Comparison of ENCODE assay signal across 25 cellular contexts in the genomic region with DNA sequence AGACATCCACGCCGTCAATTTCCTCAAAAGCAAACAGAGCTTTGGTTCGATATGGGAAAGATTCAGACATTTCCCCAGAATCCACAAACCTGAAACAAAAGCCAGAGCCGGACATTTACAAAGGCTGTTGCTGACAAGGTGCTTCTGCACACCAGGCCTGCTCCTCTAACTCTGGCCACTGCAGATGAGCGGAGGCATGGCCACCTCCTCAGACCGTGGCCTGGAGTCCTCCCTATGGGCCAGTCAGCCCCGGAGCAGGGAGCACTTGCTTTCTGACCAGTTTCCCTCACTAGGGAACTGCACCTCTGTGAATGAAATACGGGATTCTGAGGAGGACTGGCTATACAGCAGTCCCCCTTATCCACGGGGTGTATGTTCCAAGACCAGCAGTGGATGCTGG. TPM values are rescaled to one million over a fixed set of nuclear protein-coding genes. Genes with fewer than 3 reads are reported as not detected.
DNase-seq lines count a peak whose midpoint lies in the region; ATAC-seq, FAIRE-seq and TF ChIP-seq lines count a peak whose summit lies in the region.
"Had no signal": no experiment of that assay in that cellular context is flagged by ENCODE, and none has a peak within 500 bp of the region (broad histone marks: within the 10 kb centered on the region; RNA-seq: fewer than 3 reads in every experiment).

No MANE protein-coding gene starts in this region.

- TF ChIP-seq EP300 in HepG2 (IDR thresholded peaks at IDR 0.05; ENCODE audit: low read depth in 2 of 2, low read length in 2 of 2) (no peak), HepG2 (CRISPR knock-in tag; IDR thresholded peaks at IDR 0.05; ENCODE audit: borderline replicate concordance) (no peak)

- 95% methylated on average over 8 of the region's 9 CpGs for WGBS in HepG2 (ENCODE audit: low lambda C conversion rate)
- 95% methylated on average over 3 of the region's 9 CpGs for WGBS in right lobe of liver (ENCODE audit: insufficient coverage, low coverage, low lambda C conversion rate, missing lambda C conversion rate)
- WGBS in endodermal cell (ENCODE audit: insufficient coverage in 1 of 2, insufficient read length in 1 of 2), 2 experiments, result 96% methylated on average over 7 to 9 of the region's 9 CpGs

- H3K4me3 ChIP-seq in HepG2 (replicated peaks in 1 of 3; ENCODE audit: insufficient read depth in 1 of 3, low read depth in 2 of 3, low read length in 3 of 3) (no peak overlapping the region), right lobe of liver (no peak overlapping the region), endodermal cell (ENCODE audit: low read length) (no peak overlapping the region), A673 (ENCODE audit: low read depth, low read length, poor library complexity, severe bottlenecking) (no peak overlapping the region)

- no peak for DNase-seq in HepG2 (ENCODE audit: low spot score)
- DNase-seq in right lobe of liver, result no peak
- no peak for DNase-seq in endodermal cell
- DNase-seq in sciatic nerve (ENCODE audit: low spot score), result no peak
- DNase-seq in NCI-H446 treated with DMSO at 0.1 percent for 48 hours (lab: John Stamatoyannopoulos, UW), result no peak
- no peak for DNase-seq in NCI-H82 treated with DMSO at 0.1 percent for 48 hours (lab: John Stamatoyannopoulos, UW; ENCODE audit: unreplicated experiment)
- no peak for DNase-seq in A673 (ENCODE audit: low spot score)
- DNase-seq: Calu3; CD8-positive, alpha-beta memory T cell; DND-41; Karpas-422; NCI-H1105 treated with DMSO at 0.1 percent for 48 hours; NCI-H146; NCI-H1930; NCI-H2107; NCI-H524 treated with DMSO at 0.1 percent for 48 hours; NCI-H774; NK-92 treated with Interleukin-12 subunit alpha and Interleukin-12 subunit beta, amount 100 ng/mL, for 24 hours; PC-3; SHP77 had no signal

- BruUV-seq in HepG2 (replicated peaks; lab: Mats Ljungman, UMichigan) (no TSS peak), A673 (replicated peaks; lab: Mats Ljungman, UMichigan) (no TSS peak)

- H3K4me1 ChIP-seq in HepG2 (ENCODE audit: insufficient read depth, low read length), result no peaks in the 10 kb centered on the region
- H3K4me1 ChIP-seq in right lobe of liver, result peaks cover 0 to 10% (median 0%) of the 10 kb centered on the region in 4 donors
- peaks cover 5% of the 10 kb centered on the region for H3K4me1 ChIP-seq in endodermal cell (ENCODE audit: control insufficient read depth, insufficient read depth, low read length)
- H3K4me1 ChIP-seq in A673 (ENCODE audit: insufficient read depth, low read length, poor library complexity, severe bottlenecking), result no peaks in the 10 kb centered on the region

- no peaks in the 10 kb centered on the region for H4K20me1 ChIP-seq in HepG2 (ENCODE audit: insufficient read depth, low read length)

- H3K36me3 ChIP-seq in HepG2 (replicated peaks in 1 of 2; ENCODE audit: control insufficient read depth in 1 of 2, insufficient read depth in 2 of 2, low read length in 2 of 2) (peaks cover 41 to 87% of the 10 kb centered on the region in 2 experiments), right lobe of liver (peaks cover 9 to 99% (median 42%) of the 10 kb centered on the region in 4 donors), endodermal cell (ENCODE audit: control insufficient read depth, insufficient read depth, low read length) (peaks cover 86% of the 10 kb centered on the region), A673 (ENCODE audit: insufficient read depth, low read length, poor library complexity, severe bottlenecking) (peaks cover 84% of the 10 kb centered on the region)

- no peaks in the 10 kb centered on the region for H3K79me2 ChIP-seq in HepG2 (ENCODE audit: insufficient read depth, low read length)

- TF ChIP-seq RAD21 in HepG2 (CRISPR knock-in tag; IDR thresholded peaks at IDR 0.05), result no peak

- TF ChIP-seq POLR2A in HepG2 (IDR thresholded peaks at IDR 0.05; ENCODE audit: insufficient read depth in 1 of 2, low read depth in 2 of 2, low read length in 2 of 2) (no peak), right lobe of liver (IDR thresholded peaks at IDR 0.05) (no peak)

- H3K27ac ChIP-seq in HepG2 (ENCODE audit: extremely low read length, insufficient read depth, low read length) (no peak overlapping the region), right lobe of liver (no peak overlapping the region), endodermal cell (ENCODE audit: low read depth, low read length) (no peak overlapping the region), A673 (ENCODE audit: low read depth, low read length, poor library complexity, severe bottlenecking) (no peak overlapping the region)
- H3K27ac ChIP-seq: C4-2B had no signal

- CTCF ChIA-PET in HepG2 (lab: Yijun Ruan, JAX; ENCODE audit: low intra/inter-chr PET ratio, low total read pairs) (no interaction called here), A673 (lab: Charles Lee) (no interaction called here)

- H3K9me3 Mint-ChIP-seq in endodermal cell, result peaks cover 2% of the 10 kb centered on the region
- H3K9me3 Mint-ChIP-seq: CD8-positive, alpha-beta memory T cell had no signal

- H3K9ac ChIP-seq in HepG2 (ENCODE audit: insufficient read depth, low read depth, low read length) (no peak overlapping the region), endodermal cell (ENCODE audit: extremely low read depth, low read length, poor library complexity, severe bottlenecking) (no peak overlapping the region)

- no peak overlapping the region for H3K4me2 ChIP-seq in HepG2 (ENCODE audit: low read depth, low read length)

- peak overlapping the region; percentile 88 for H3K27ac Mint-ChIP-seq in endodermal cell
- H3K27ac Mint-ChIP-seq: B cell had no signal

- H3K27me3 ChIP-seq in HepG2 (ENCODE audit: control insufficient read depth in 1 of 2, insufficient read depth in 2 of 2, low read length in 2 of 2) (no peaks in the 10 kb centered on the region), right lobe of liver (no peaks in the 10 kb centered on the region), endodermal cell (ENCODE audit: control insufficient read depth, insufficient read depth, low read length, poor library complexity, severe bottlenecking) (no peaks in the 10 kb centered on the region), A673 (replicated peaks; ENCODE audit: insufficient read depth, low read depth, low read length, poor library complexity) (no peaks in the 10 kb centered on the region)

- TF ChIP-seq CTCF in HepG2 (CRISPR knock-in tag; IDR thresholded peaks at IDR 0.05) (no peak), right lobe of liver (IDR thresholded peaks at IDR 0.05) (no peak), endodermal cell (conservative IDR thresholded peaks at IDR 0.05) (no peak), A673 (conservative IDR thresholded peaks at IDR 0.05; ENCODE audit: low read depth, low read length) (no peak)

- intact Hi-C loops in HepG2 (cut with micrococcal nuclease; ENCODE audit: unreplicated experiment) (no loop called here), right lobe of liver (cut with DNase I) (no loop called here), sciatic nerve (cut with DNase I) (no loop called here), A673 (cut with micrococcal nuclease; ENCODE audit: unreplicated experiment) (no loop called here)

- in situ Hi-C loops in HepG2 (cut with HindIII; ENCODE audit: extremely low pct_ligation_motif_present, low pct_unique_long_range_greater_than_20kb), result no loop called here

- ATAC-seq in HepG2 (no peak), right lobe of liver (no peak), sciatic nerve (peak; percentile 22)
- ATAC-seq: HCT116, PC-3 had no signal

- no peaks in the 10 kb centered on the region for H3K9me3 ChIP-seq in HepG2 (ENCODE audit: low read length)
- no peaks in the 10 kb centered on the region for H3K9me3 ChIP-seq in right lobe of liver
- no peaks in the 10 kb centered on the region for H3K9me3 ChIP-seq in endodermal cell (ENCODE audit: control insufficient read depth, low read length)
- H3K9me3 ChIP-seq in A673 (ENCODE audit: low read depth, low read length, poor library complexity, severe bottlenecking), result no peaks in the 10 kb centered on the region

- H3K27me3 Mint-ChIP-seq in endodermal cell (ENCODE audit: insufficient read depth), result no peaks in the 10 kb centered on the region
- H3K27me3 Mint-ChIP-seq: B cell had no signal

- peaks cover 76% of the 10 kb centered on the region for H3K36me3 Mint-ChIP-seq in endodermal cell (ENCODE audit: low read depth)

- H2AFZ ChIP-seq in HepG2 (ENCODE audit: low read length), result no peak overlapping the region

- no peak for FAIRE-seq in HepG2 (lab: Jason Lieb, UNC)
- FAIRE-seq: GM19239, H1 had no signal

- peaks cover 28% of the 10 kb centered on the region for H3K4me1 Mint-ChIP-seq in endodermal cell
- H3K4me1 Mint-ChIP-seq: B cell had no signal

- POLR2A ChIA-PET in HepG2 (lab: Yijun Ruan, JAX), result no interaction called here
- POLR2A ChIA-PET in A673 (lab: Charles Lee; ENCODE audit: low non-redundant PET), result no interaction called here

- H3K4me3 Mint-ChIP-seq in endodermal cell, result no peak overlapping the region
- H3K4me3 Mint-ChIP-seq: B cell; CD8-positive, alpha-beta memory T cell had no signal

RNA-seq across cellular contexts. Expression of a gene that starts 22.3 kb away (rescaled TPM):
- total RNA-seq in HepG2 (2016; rRNA removed; fragmentation: Illumina TruSeq; extraction: Trizol), result 112 and 127 TPM in 2 replicates
- total RNA-seq in HepG2 (2016; cell fraction: cytosol; rRNA removed; fragmentation: Illumina TruSeq; extraction: Trizol; ENCODE audit: low read depth), result 28.9 and 31.8 TPM in 2 replicates
- 104 and 130 TPM in 2 replicates for total RNA-seq in HepG2 (2016; cell fraction: insoluble cytoplasmic fraction; rRNA removed; fragmentation: Illumina TruSeq; extraction: Trizol)
- total RNA-seq in HepG2 (2016; cell fraction: membrane; rRNA removed; fragmentation: Illumina TruSeq; extraction: Trizol), result 40.6 and 42.7 TPM in 2 replicates
- total RNA-seq in HepG2 (2016; cell fraction: nucleus; rRNA removed; fragmentation: Illumina TruSeq; extraction: Trizol), result 81.3 and 97.5 TPM in 2 replicates
- polyA plus RNA-seq in HepG2 (2011; rRNA removed), result 240 and 283 TPM in 2 replicates
- 125 and 163 TPM in 2 replicates for polyA plus RNA-seq in HepG2 (2011; cell fraction: cytosol; rRNA removed)
- 405 and 449 TPM in 2 replicates for polyA plus RNA-seq in HepG2 (2011; cell fraction: nucleus; rRNA removed)
- 173 and 189 TPM in 2 replicates for polyA plus RNA-seq in HepG2 (2012)
- 15.5 and 18.4 TPM in 2 replicates for polyA plus RNA-seq in HepG2 (2016; cell fraction: cytosol; fragmentation: Illumina TruSeq; extraction: Trizol; ENCODE audit: low read depth)
- 106 and 121 TPM in 2 replicates for polyA plus RNA-seq in HepG2 (2016; cell fraction: insoluble cytoplasmic fraction; fragmentation: Illumina TruSeq; extraction: Trizol; ENCODE audit: low read depth)
- 25.7 and 26.7 TPM in 2 replicates for polyA plus RNA-seq in HepG2 (2016; cell fraction: membrane; fragmentation: Illumina TruSeq; extraction: Trizol; ENCODE audit: low read depth)
- 169 and 193 TPM in 2 replicates for polyA plus RNA-seq in HepG2 (2016; cell fraction: nucleus; fragmentation: Illumina TruSeq; extraction: Trizol; ENCODE audit: insufficient read depth, low read depth)
- 623 and 697 TPM in 2 replicates for polyA minus RNA-seq in HepG2 (2011; rRNA and poly(A)+ RNA removed; ENCODE audit: low replicate concordance)
- polyA minus RNA-seq in HepG2 (2011; cell fraction: cytosol; rRNA and poly(A)+ RNA removed), result 98.0 and 120 TPM in 2 replicates
- 105 and 109 TPM in 2 replicates for polyA minus RNA-seq in HepG2 (2011; cell fraction: nucleus; rRNA and poly(A)+ RNA removed)
- total RNA-seq in right lobe of liver, result 100 to 1,000 TPM in 4 of 6 experiments, 10 to 100 TPM in 2; 93.4 to 169 (median 123) TPM
- total RNA-seq in endodermal cell, result 100 to 1,000 TPM; 144 to 156 TPM
- 114 TPM for polyA plus RNA-seq in endodermal cell (2013, experiment 1 of 2)
- 102 TPM for polyA plus RNA-seq in endodermal cell (2013, experiment 2 of 2)
- total RNA-seq in sciatic nerve, result 73.6 TPM
- 280 and 300 TPM in 2 replicates for total RNA-seq in A673 (2021)
